27 cellular contexts compared by ENCODE assay signal in genomic region chr18:59801576-59801975, GRCh38.
"Had no signal": no experiment of that assay in that cellular context is flagged by ENCODE, and none has a peak within 500 bp of the region (broad histone marks: within the 10 kb centered on the region; RNA-seq: fewer than 3 reads in every experiment).

No MANE protein-coding gene starts in this region.

- H3K27ac ChIP-seq: neural progenitor cell, stomach, suprapubic skin, transverse colon, uterus had no signal

- H3K27me3 Mint-ChIP-seq: activated naive CD8-positive, alpha-beta T cell treated with anti-CD3 and anti-CD28 coated beads for 36 hours; naive B cell; stimulated activated memory B cell treated with anti-CD40 and anti-IgM and Interleukin-4, amounts not matched to agents 10 μg/mL and 1 μg/mL and 100 μg/mL, for 72 hours had no signal

- H3K4me3 ChIP-seq: lung, neural progenitor cell, stomach, suprapubic skin, transverse colon, uterus had no signal

- H3K4me3 Mint-ChIP-seq: activated CD4-positive, alpha-beta memory T cell treated with anti-CD3 and anti-CD28 coated beads, Interleukin-2, amount 10 ng/mL, durations not matched to agents 7 days and 5 days; activated naive CD8-positive, alpha-beta T cell treated with anti-CD3 and anti-CD28 coated beads for 36 hours; activated T-cell treated with anti-CD3 and anti-CD28 coated beads, Interleukin-2, amount 50 U/mL, for 4 hours; naive B cell; neural progenitor cell; stimulated activated memory B cell treated with anti-CD40 and anti-IgM and Interleukin-4, amounts not matched to agents 10 μg/mL and 1 μg/mL and 100 μg/mL, for 72 hours had no signal

- DNase-seq: activated CD4-positive, alpha-beta T cell treated with anti-CD3 and anti-CD28 coated beads for 4 hours; activated CD4-positive, CD25-positive, alpha-beta regulatory T cell; activated naive CD4-positive, alpha-beta T cell treated with Interleukin-2 at 50 U/mL for 16 hours; activated naive CD8-positive, alpha-beta T cell treated with anti-CD3 and anti-CD28 coated beads for 36 hours; activated T-cell treated with anti-CD3 and anti-CD28 coated beads, Interleukin-2, amount 50 U/mL, for 4 hours; central memory CD4-positive, alpha-beta T cell; effector memory CD4-positive, alpha-beta T cell; foreskin melanocyte; kidney; naive B cell; posterior cingulate gyrus; small intestine; stimulated activated CD4-positive, alpha-beta T cell treated with anti-CD3 and anti-CD28 coated beads, Interleukin-2, amount 100 ng/mL, for 24 hours; stomach; transverse colon; uterus had no signal

- H3K36me3 ChIP-seq: neural progenitor cell, stomach, suprapubic skin, transverse colon, uterus had no signal

- FAIRE-seq: astrocyte, colon, endothelial cell of umbilical vein, kidney, small intestine had no signal

- H3K9me3 Mint-ChIP-seq: activated CD4-positive, alpha-beta memory T cell treated with anti-CD3 and anti-CD28 coated beads, Interleukin-2, amount 10 ng/mL, durations not matched to agents 7 days and 5 days; activated naive CD8-positive, alpha-beta T cell treated with anti-CD3 and anti-CD28 coated beads for 36 hours; activated T-cell treated with anti-CD3 and anti-CD28 coated beads, Interleukin-2, amount 50 U/mL, for 4 hours; neural progenitor cell; stimulated activated memory B cell treated with anti-CD40 and anti-IgM and Interleukin-4, amounts not matched to agents 10 μg/mL and 1 μg/mL and 100 μg/mL, for 72 hours had no signal

- H3K4me1 Mint-ChIP-seq: naive B cell had no signal

- H3K36me3 Mint-ChIP-seq: activated naive CD8-positive, alpha-beta T cell treated with anti-CD3 and anti-CD28 coated beads for 36 hours; naive B cell; neural progenitor cell; stimulated activated memory B cell treated with anti-CD40 and anti-IgM and Interleukin-4, amounts not matched to agents 10 μg/mL and 1 μg/mL and 100 μg/mL, for 72 hours had no signal

- H3K27ac Mint-ChIP-seq: activated CD4-positive, alpha-beta memory T cell treated with anti-CD3 and anti-CD28 coated beads, Interleukin-2, amount 10 ng/mL, durations not matched to agents 7 days and 5 days; activated naive CD8-positive, alpha-beta T cell treated with anti-CD3 and anti-CD28 coated beads for 36 hours; naive B cell; neural progenitor cell; stimulated activated memory B cell treated with anti-CD40 and anti-IgM and Interleukin-4, amounts not matched to agents 10 μg/mL and 1 μg/mL and 100 μg/mL, for 72 hours had no signal

- ATAC-seq: activated T-cell treated with anti-CD3 and anti-CD28 coated beads, Interleukin-2, amount 50 U/mL, for 4 hours; esophagus mucosa; left lobe of liver; sciatic nerve had no signal

- H3K9me3 ChIP-seq: stomach, suprapubic skin, transverse colon, uterus had no signal

- H3K27me3 ChIP-seq: neural progenitor cell, stomach, suprapubic skin, transverse colon, uterus had no signal
